Comparison of ENCODE assay signal across 17 cellular contexts in the genomic region with DNA sequence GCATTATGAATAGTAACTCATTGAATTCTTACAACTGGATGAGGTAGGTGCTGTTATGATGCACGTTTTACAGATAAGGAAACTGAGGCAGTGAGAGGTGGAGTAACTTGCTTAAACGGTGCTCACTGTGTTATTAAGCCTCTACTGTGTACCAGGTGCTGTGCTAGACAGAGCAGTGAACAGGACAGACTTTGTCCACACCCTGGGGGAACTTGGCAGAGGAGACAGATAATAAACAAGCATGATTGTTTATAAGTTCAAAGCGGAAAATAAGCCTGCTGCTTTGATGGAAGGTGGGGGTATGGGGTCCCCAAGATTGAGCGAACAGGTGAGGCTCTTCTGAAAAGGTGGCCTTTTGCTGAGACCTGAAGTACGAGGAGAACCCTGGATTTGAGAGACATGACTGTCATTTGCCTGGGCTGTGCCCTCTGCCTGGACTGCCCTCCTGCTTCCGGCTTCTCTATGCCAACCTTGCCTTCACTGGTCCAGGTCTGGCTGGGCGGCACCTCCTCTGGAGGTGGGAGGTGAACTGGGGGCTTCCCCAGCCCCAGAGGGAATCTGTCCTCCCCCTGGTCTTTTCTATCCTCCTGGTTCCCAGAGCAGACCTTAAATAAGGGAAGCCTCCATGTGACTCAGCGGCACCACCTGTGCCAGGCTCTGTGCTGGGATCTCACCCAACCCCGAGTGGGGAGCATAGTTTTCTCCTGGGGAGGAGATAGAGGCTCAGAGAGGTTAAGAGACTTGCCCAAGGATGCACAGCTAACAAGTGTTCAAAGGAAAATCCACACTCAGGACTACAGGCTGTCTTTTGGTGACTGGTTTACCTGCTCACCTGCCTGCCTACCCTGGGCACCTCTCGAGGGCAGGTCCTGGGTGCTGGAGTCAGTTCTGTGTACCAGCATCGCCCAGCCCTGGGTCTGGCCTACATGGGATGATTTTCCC. TPM values are rescaled to one million over a fixed set of nuclear protein-coding genes. Genes with fewer than 3 reads are reported as not detected.
DNase-seq lines count a peak whose midpoint lies in the region; ATAC-seq and TF ChIP-seq lines count a peak whose summit lies in the region.
"Had no signal": no experiment of that assay in that cellular context is flagged by ENCODE, and none has a peak within 500 bp of the region (broad histone marks: within the 10 kb centered on the region; RNA-seq: fewer than 3 reads in every experiment).

No MANE protein-coding gene starts in this region.

- 52 to 58% methylated on average over 8 to 11 of the region's 11 CpGs for WGBS in body of pancreas, 2 donors
- WGBS in suprapubic skin: 57% methylated on average over 7 of the region's 11 CpGs

- peak overlapping the region in 3 of 4 donors; percentile 5 to 26 (median 7) for H3K27ac ChIP-seq in body of pancreas
- H3K27ac ChIP-seq in suprapubic skin: peak overlapping the region; percentile 15

- H3K4me1 ChIP-seq in body of pancreas (peaks cover 35% of the 10 kb centered on the region), mucosa of descending colon (ENCODE audit: low read depth) (peaks cover 4% of the 10 kb centered on the region), suprapubic skin (peaks cover 46% of the 10 kb centered on the region)
- H3K4me1 ChIP-seq: HAP-1 had no signal

- no peak overlapping the region for H3K4me3 ChIP-seq in body of pancreas
- no peak overlapping the region for H3K4me3 ChIP-seq in mucosa of descending colon
- no peak overlapping the region for H3K4me3 ChIP-seq in suprapubic skin
- H3K4me3 ChIP-seq: HAP-1 had no signal

- H3K27me3 ChIP-seq in body of pancreas: no peaks in the 10 kb centered on the region
- no peaks in the 10 kb centered on the region for H3K27me3 ChIP-seq in suprapubic skin

- CTCF ChIA-PET in HEK293T (lab: Yijun Ruan, JAX): no interaction called here

- H3K36me3 ChIP-seq in body of pancreas (replicated peaks in 1 of 2; ENCODE audit: insufficient read depth in 1 of 2, low read depth in 2 of 2): no peaks in the 10 kb centered on the region
- no peaks in the 10 kb centered on the region for H3K36me3 ChIP-seq in mucosa of descending colon (ENCODE audit: low read depth)
- no peaks in the 10 kb centered on the region for H3K36me3 ChIP-seq in suprapubic skin
- H3K36me3 ChIP-seq: HAP-1 had no signal

- intact Hi-C loops in Right ventricle myocardium inferior (cut with DNase I): no loop called here
- intact Hi-C loops in left cardiac atrium (cut with DNase I): no loop called here
- intact Hi-C loops in body of pancreas (cut with DNase I): no loop called here
- intact Hi-C loops in mucosa of descending colon (cut with DNase I, micrococcal nuclease): no loop called here

- no peak for TF ChIP-seq CTCF in body of pancreas (IDR thresholded peaks at IDR 0.05)
- TF ChIP-seq CTCF in mucosa of descending colon (IDR thresholded peaks at IDR 0.05): no peak
- TF ChIP-seq CTCF in suprapubic skin (IDR thresholded peaks at IDR 0.05): no peak

- ATAC-seq in Right ventricle myocardium inferior (no peak), left cardiac atrium (no peak), body of pancreas (no peak), mucosa of descending colon (peak; percentile 67), GM21576 (IDR thresholded peaks at IDR 0.05; ENCODE audit: unreplicated experiment) (no peak)
- ATAC-seq: PC-3 had no signal

- POLR2A ChIA-PET in HEK293T (lab: Yijun Ruan, JAX): no interaction called here

- peak; percentile 21 for DNase-seq in Right ventricle myocardium inferior (ENCODE audit: missing footprints)
- DNase-seq in left cardiac atrium: no peak
- DNase-seq in body of pancreas: no peak
- DNase-seq in mucosa of descending colon: peak in 1 of 3 donors; percentile 44
- no peak for DNase-seq in suprapubic skin (ENCODE audit: low spot score in 2 of 2)
- no peak for DNase-seq in HEK293T (ENCODE audit: extremely low spot score)
- no peak for DNase-seq in effector CD4-positive, alpha-beta T cell
- DNase-seq: ACHN; CD4-positive, CD25-positive, alpha-beta regulatory T cell; KBM-7; NCI-H1092 treated with DMSO at 0.1 percent for 48 hours; NCI-H1694; NCI-H2107; PC-3; SHP77 had no signal

- TF ChIP-seq POLR2A in body of pancreas (IDR thresholded peaks at IDR 0.05) (no peak), suprapubic skin (IDR thresholded peaks at IDR 0.05) (no peak)

- no peak for TF ChIP-seq EP300 in suprapubic skin (IDR thresholded peaks at IDR 0.05)

- H3K9me3 ChIP-seq in body of pancreas (no peaks in the 10 kb centered on the region), mucosa of descending colon (no peaks in the 10 kb centered on the region), suprapubic skin (no peaks in the 10 kb centered on the region)
- H3K9me3 ChIP-seq: HAP-1 had no signal

TF ChIP-seq in HEK293T, 16 proteins besides CTCF, POLR2A, EP300 and RAD21:
- TF ChIP-seq ARNT (IDR thresholded peaks at IDR 0.05): no peak

RNA-seq across cellular contexts. Expression of gene CEBPB, which starts 59.1 kb away (rescaled TPM):
- total RNA-seq in Right ventricle myocardium inferior (62.4 TPM), left cardiac atrium (100 to 1,000 TPM in 1 of 2 donors, 10 to 100 TPM in 1; 73.2 to 111 TPM), body of pancreas (100 to 1,000 TPM in 1 of 2 donors, 10 to 100 TPM in 1; 47.7 to 104 TPM), mucosa of descending colon (10 to 100 TPM; 20.2 to 86.7 (median 41.3) TPM), suprapubic skin (10 to 100 TPM; 43.2 to 83.9 (median 69.2) TPM)
